In genomic region chr20:17935761-17936160, GRCh38 we compare ENCODE assay signal across 25 cellular contexts. TPM values are rescaled to one million over a fixed set of nuclear protein-coding genes. Genes with fewer than 3 reads are reported as not detected.
A peak's percentile ranks its signal among the peaks of the same experiment; 100 is the strongest.
DNase-seq lines count a peak whose midpoint lies in the region; ATAC-seq, FAIRE-seq and TF ChIP-seq lines count a peak whose summit lies in the region.
"Had no signal": no experiment of that assay in that cellular context is flagged by ENCODE, and none has a peak within 500 bp of the region (broad histone marks: within the 10 kb centered on the region; RNA-seq: fewer than 3 reads in every experiment).

No MANE protein-coding gene starts in this region.

- no peak overlapping the region for H2BK20ac ChIP-seq in H1 (ENCODE audit: low read length)

- H3K79me1 ChIP-seq in H1 (ENCODE audit: low read depth, low read length): no peaks in the 10 kb centered on the region

- no peak overlapping the region for H4K8ac ChIP-seq in H1 (ENCODE audit: extremely low read depth, insufficient read depth, low read length)

- TF ChIP-seq EP300 in H1 (IDR thresholded peaks at IDR 0.05; ENCODE audit: borderline replicate concordance in 1 of 2, low read depth in 2 of 2, low read length in 2 of 2): no peak

- no peak overlapping the region for H4K91ac ChIP-seq in H1 (replicated peaks; ENCODE audit: insufficient read length, low read length)

- H4K20me1 ChIP-seq in H1 (replicated peaks in 1 of 2; ENCODE audit: control insufficient read depth in 1 of 2, insufficient read depth in 2 of 2, low read length in 2 of 2): no peaks in the 10 kb centered on the region

- TF ChIP-seq POLR2A in H1 (IDR thresholded peaks at IDR 0.05; ENCODE audit: control extremely low read depth in 1 of 2, low read depth in 2 of 2, low read length in 2 of 2): no peak

- H3K14ac ChIP-seq in H1 (ENCODE audit: insufficient read length): no peak overlapping the region

- CTCF ChIA-PET in H1 (lab: Charles Lee; ENCODE audit: partially characterized antibody): interaction anchor here (0.8 to 2.9 kb wide), 6 partner anchors 16 to 52 kb away, joined by 3 to 17 read pairs (median 6); no protein-coding TSS in a partner anchor

- no peak overlapping the region for H3K18ac ChIP-seq in H1 (ENCODE audit: extremely low read depth, low read length)

- H3K4me1 ChIP-seq in adipocyte (ENCODE audit: control insufficient read depth, insufficient read depth, low read length) (peaks cover 42% of the 10 kb centered on the region), H1 (replicated peaks in 1 of 4; ENCODE audit: control insufficient read depth in 3 of 4, insufficient read depth in 4 of 4, low read length in 3 of 4) (peaks cover 10 to 29% (median 17%) of the 10 kb centered on the region in 4 experiments), muscle layer of duodenum (ENCODE audit: control insufficient read depth in 1 of 2, insufficient read depth in 2 of 2, low read length in 2 of 2) (peaks cover 22 to 43% of the 10 kb centered on the region in 2 donors), thoracic aorta (ENCODE audit: control insufficient read depth in 1 of 2, low read depth in 2 of 2) (peaks cover 21 to 41% of the 10 kb centered on the region in 2 donors)

- ATAC-seq in thoracic aorta (ENCODE audit: insufficient number of reproducible peaks, low FRiP score, low read depth): no peak
- no peak for ATAC-seq in HG03469 (IDR thresholded peaks at IDR 0.05; ENCODE audit: unreplicated experiment)
- ATAC-seq in GM19324 (IDR thresholded peaks at IDR 0.05; ENCODE audit: low FRiP score, unreplicated experiment): no peak
- ATAC-seq: activated CD8-positive, alpha-beta T cell treated with anti-CD3 and anti-CD28 coated beads for 36 hours; activated naive CD4-positive, alpha-beta T cell treated with anti-CD3 and anti-CD28 coated beads, Interleukin-2, amount 50 U/mL, for 72 hours; T-cell had no signal

- H3K56ac ChIP-seq in H1 (replicated peaks; ENCODE audit: insufficient read length, low read depth, low read length): no peak overlapping the region

- 0 out of 2 replicates have a peak overlapping the region, but pooled peaks have one; percentile 40 for H2AK5ac ChIP-seq in H1 (ENCODE audit: low read depth, low read length)

- H3K27me3 ChIP-seq in adipocyte (replicated peaks; ENCODE audit: control insufficient read depth, insufficient read depth, low read length) (no peaks in the 10 kb centered on the region), H1 (replicated peaks in 1 of 4; ENCODE audit: control insufficient read depth in 3 of 4, extremely low read depth in 1 of 4, insufficient read depth in 3 of 4, low read length in 3 of 4) (no peaks in the 10 kb centered on the region), muscle layer of duodenum (ENCODE audit: low read depth, low read length) (no peaks in the 10 kb centered on the region), thoracic aorta (replicated peaks; ENCODE audit: insufficient read depth) (no peaks in the 10 kb centered on the region), H7 (ENCODE audit: control insufficient read depth, insufficient read depth, low read length) (peaks cover 3% of the 10 kb centered on the region)

- H2BK12ac ChIP-seq in H1 (ENCODE audit: low read depth, low read length): no peak overlapping the region

- H3K9ac ChIP-seq in adipocyte (ENCODE audit: low read length) (no peak overlapping the region), H1 (replicated peaks in 1 of 4; ENCODE audit: extremely low read depth in 1 of 4, low read depth in 3 of 4, low read length in 3 of 4) (no peak overlapping the region)

- H2BK5ac ChIP-seq in H1 (ENCODE audit: low read depth, low read length): no peak overlapping the region

- FAIRE-seq in H1 (lab: Jason Lieb, UNC): no peak
- FAIRE-seq: urothelium cell line had no signal

- H3K4ac ChIP-seq in H1 (replicated peaks; ENCODE audit: insufficient read length, low read depth, low read length): no peak overlapping the region

- DNase-seq in adipocyte (ENCODE audit: low read depth): no peak
- DNase-seq in H1 (ENCODE audit: low read depth in 1 of 2, low spot score in 2 of 2): no peak
- no peak for DNase-seq in thoracic aorta (ENCODE audit: low spot score)
- DNase-seq in H7: no peak
- no peak for DNase-seq in NAMALWA (ENCODE audit: low spot score)
- DNase-seq: activated CD8-positive, alpha-beta T cell treated with anti-CD3 and anti-CD28 coated beads for 36 hours; anterior cingulate cortex; Calu3; caudate nucleus; dermis blood vessel endothelial cell; DMS79 treated with DMSO at 0.1 percent for 48 hours; GF-D8; Kasumi-1; naive B cell; NCI-H510A; occipital lobe; stimulated activated CD4-positive, alpha-beta T cell treated with anti-CD3 and anti-CD28 coated beads, Interleukin-2, amount 100 ng/mL, for 24 hours; substantia nigra; T-cell had no signal

- H3K23ac ChIP-seq in H1 (ENCODE audit: insufficient read length): no peak overlapping the region

- H3K36me3 ChIP-seq in adipocyte (ENCODE audit: control insufficient read depth, insufficient read depth, low read length, severe bottlenecking): peaks cover 7% of the 10 kb centered on the region
- H3K36me3 ChIP-seq in H1 (ENCODE audit: control insufficient read depth in 2 of 4, insufficient read depth in 4 of 4, low read length in 3 of 4): peaks cover 0 to under 1% (median under 1%) of the 10 kb centered on the region in 4 experiments; a peak in 1 of 8 replicates
- no peaks in the 10 kb centered on the region for H3K36me3 ChIP-seq in muscle layer of duodenum (ENCODE audit: control insufficient read depth in 1 of 2, insufficient read depth in 2 of 2, low read length in 2 of 2)
- peaks cover under 1% of the 10 kb centered on the region for H3K36me3 ChIP-seq in thoracic aorta
- no peaks in the 10 kb centered on the region for H3K36me3 ChIP-seq in H7 (replicated peaks; ENCODE audit: control insufficient read depth, insufficient read depth, low read length)

- H2AFZ ChIP-seq in H1 (ENCODE audit: low read length): no peak overlapping the region

- 89% methylated on average over 9 of the region's 9 CpGs; no CpG with 5 or more reads in 1 of the 2 experiments for WGBS in H1 (ENCODE audit: extremely low coverage in 1 of 2, insufficient coverage in 1 of 2, insufficient read length in 1 of 2, insufficient replicate concordance in 2 of 2, low coverage in 1 of 2, low lambda C conversion rate in 2 of 2, missing lambda C conversion rate in 1 of 2), 2 experiments

- TF ChIP-seq CTCF in H1 (IDR thresholded peaks at IDR 0.05; ENCODE audit: control extremely low read depth in 1 of 3, insufficient read depth in 1 of 3, low read depth in 1 of 3, low read length in 3 of 3): no peak
- no peak for TF ChIP-seq CTCF in thoracic aorta (IDR thresholded peaks at IDR 0.05)

- H2BK15ac ChIP-seq in H1 (ENCODE audit: low read length): no peak overlapping the region

- no peak overlapping the region; a peak in 1 of 4 replicates for H3K4me2 ChIP-seq in H1 (ENCODE audit: insufficient read depth in 1 of 2, low read depth in 2 of 2, low read length in 2 of 2)

- no peaks in the 10 kb centered on the region for H3K23me2 ChIP-seq in H1 (ENCODE audit: low read depth, low read length)

- POLR2A ChIA-PET in H1 (lab: Charles Lee; ENCODE audit: partially characterized antibody): interaction anchor here (1.1 kb wide), 1 partner anchor 364 kb away, joined by 4 read pairs; no protein-coding TSS in a partner anchor

- H3K27ac ChIP-seq in H1 (ENCODE audit: low read depth, low read length) (no peak overlapping the region), muscle layer of duodenum (ENCODE audit: low read length) (peak overlapping the region; percentile 57), thoracic aorta (peak overlapping the region; percentile 70 to 73)
- H3K27ac ChIP-seq: RWPE1 had no signal

- no peak overlapping the region for H4K5ac ChIP-seq in H1 (ENCODE audit: insufficient read length, low read depth, low read length)

- TF ChIP-seq RAD21 in H1 (IDR thresholded peaks at IDR 0.05 in 1 of 2, conservative IDR thresholded peaks at IDR 0.05 in 1 of 2; ENCODE audit: low read depth in 2 of 2, low read length in 2 of 2): no peak

- H3K4me3 ChIP-seq in adipocyte (ENCODE audit: low read length) (peak overlapping the region; percentile 55), H1 (ENCODE audit: extremely low read depth in 1 of 4, insufficient read depth in 2 of 4, low read depth in 3 of 4, low read length in 4 of 4) (no peak overlapping the region), muscle layer of duodenum (ENCODE audit: low read depth in 1 of 2, low read length in 2 of 2) (no peak overlapping the region), thoracic aorta (no peak overlapping the region), H7 (ENCODE audit: insufficient read depth, low read depth, low read length) (no peak overlapping the region)

- H3K9me3 ChIP-seq in adipocyte (ENCODE audit: control insufficient read depth, low read length) (peaks cover 6% of the 10 kb centered on the region), H1 (ENCODE audit: insufficient read depth in 2 of 2, low read depth in 1 of 2, low read length in 1 of 2) (no peaks in the 10 kb centered on the region), muscle layer of duodenum (ENCODE audit: control insufficient read depth in 1 of 2, low read length in 2 of 2) (no peaks in the 10 kb centered on the region), thoracic aorta (peaks cover 3% of the 10 kb centered on the region)

- no peak overlapping the region for H2BK120ac ChIP-seq in H1 (replicated peaks; ENCODE audit: low read depth, low read length)

- no peaks in the 10 kb centered on the region for H3K79me2 ChIP-seq in H1 (ENCODE audit: control insufficient read depth in 1 of 2, insufficient read depth in 2 of 2, low read length in 2 of 2)

RNA-seq across cellular contexts. Expression of gene SNX5, which starts 32.8 kb away (rescaled TPM):
- 181 and 194 TPM in 2 replicates for total RNA-seq in H1 (2021; fragmentation: NEBNext Ultra II Directional; extraction: Animal tissue kit (Norgen Biotek cat#: 25700))
- polyA plus RNA-seq in H1 (2011; rRNA removed): 140 and 155 TPM in 2 replicates
- polyA plus RNA-seq in H1 (2011; cell fraction: cytosol; rRNA removed): 179 TPM
- polyA plus RNA-seq in H1 (2011; cell fraction: nucleus; rRNA removed): 236 TPM
- 129 to 235 TPM (median 148 TPM) in 4 replicates for polyA plus RNA-seq in H1 (2012, experiment 1 of 2)
- 34.5 TPM for polyA plus RNA-seq in H1 (2012, experiment 2 of 2)
- polyA plus RNA-seq in H1 (2013, experiment 1 of 2): 213 TPM
- 198 TPM for polyA plus RNA-seq in H1 (2013, experiment 2 of 2)
- polyA minus RNA-seq in H1 (2011; rRNA and poly(A)+ RNA removed): 163 and 196 TPM in 2 replicates
- 156 TPM for polyA minus RNA-seq in H1 (2011; cell fraction: cytosol; rRNA and poly(A)+ RNA removed)
- 471 TPM for polyA minus RNA-seq in H1 (2011; cell fraction: nucleus; rRNA and poly(A)+ RNA removed)
- 100 to 1,000 TPM in 1 of 2 donors, 10 to 100 TPM in 1; 63.0 to 112 TPM for total RNA-seq in thoracic aorta
- 134 and 163 TPM in 2 replicates for total RNA-seq in H7 (2014; rRNA removed; shearing (Covaris generic))

RNA-seq across cellular contexts. Expression of gene MGME1, which starts 33.1 kb away (rescaled TPM):
- 56.3 and 59.0 TPM in 2 replicates for total RNA-seq in H1 (2021; fragmentation: NEBNext Ultra II Directional; extraction: Animal tissue kit (Norgen Biotek cat#: 25700))
- polyA plus RNA-seq in H1 (2011; rRNA removed): 13.7 and 27.7 TPM in 2 replicates
- polyA plus RNA-seq in H1 (2011; cell fraction: cytosol; rRNA removed): 26.3 TPM
- polyA plus RNA-seq in H1 (2011; cell fraction: nucleus; rRNA removed): 10.6 TPM
- polyA plus RNA-seq in H1 (2012, experiment 1 of 2): 41.6 to 71.7 TPM (median 46.4 TPM) in 4 replicates
- polyA plus RNA-seq in H1 (2012, experiment 2 of 2): 8.8 TPM
- polyA plus RNA-seq in H1 (2013, experiment 1 of 2): 34.4 TPM
- polyA plus RNA-seq in H1 (2013, experiment 2 of 2): 35.2 TPM
- 29.0 and 31.2 TPM in 2 replicates for polyA minus RNA-seq in H1 (2011; rRNA and poly(A)+ RNA removed)
- polyA minus RNA-seq in H1 (2011; cell fraction: cytosol; rRNA and poly(A)+ RNA removed): 36.3 TPM
- polyA minus RNA-seq in H1 (2011; cell fraction: nucleus; rRNA and poly(A)+ RNA removed): 31.8 TPM
- 1 to 10 TPM; 7.4 to 8.8 TPM for total RNA-seq in thoracic aorta
- total RNA-seq in H7 (2014; rRNA removed; shearing (Covaris generic)): 35.5 and 42.1 TPM in 2 replicates
